Comparison of ENCODE assay signal across 8 cellular contexts in the genomic region with DNA sequence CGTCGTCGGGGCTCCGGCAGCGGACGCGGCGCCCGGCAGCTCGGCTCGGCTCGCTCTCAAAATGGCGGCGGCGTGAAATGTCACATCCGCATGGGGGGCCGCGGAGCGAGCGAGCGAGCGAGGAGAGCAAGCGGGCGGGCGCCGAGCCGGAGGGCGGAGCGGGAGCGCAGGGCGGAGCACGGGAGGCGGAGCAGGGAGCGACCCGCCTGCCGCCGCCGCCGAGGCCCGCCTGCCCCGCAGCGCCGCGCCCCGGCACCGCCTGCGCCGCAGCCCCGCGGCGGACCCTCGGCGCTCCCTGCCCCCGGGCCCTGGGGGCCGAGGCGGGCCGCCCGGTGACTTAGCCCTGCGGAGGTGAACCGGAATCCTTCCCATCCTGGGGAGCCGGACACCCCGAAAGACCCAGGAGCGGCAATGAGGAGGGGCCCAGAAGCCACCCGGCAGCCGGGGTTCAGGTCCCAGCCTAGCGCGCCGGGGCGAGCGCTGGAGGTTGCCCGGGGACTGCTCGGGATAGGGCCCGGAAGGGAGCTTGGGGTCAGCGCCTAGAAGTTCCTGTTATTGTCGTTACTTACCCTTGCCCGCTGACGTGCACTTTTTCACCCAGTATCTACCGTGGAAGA. TPM values are rescaled to one million over a fixed set of nuclear protein-coding genes. Genes with fewer than 3 reads are reported as not detected.
DNase-seq lines count a peak whose midpoint lies in the region; ATAC-seq lines count a peak whose summit lies in the region.

A gene (minus strand): TSS at position 82 of the 617 bp plus-strand sequence. CDS start 621 bp downstream, outside the sequence.

- under 1% methylated on average over 78 of the region's 78 CpGs for WGBS in right cardiac atrium
- 0 to 1% methylated on average over 65 to 78 of the region's 78 CpGs for WGBS in aorta, 2 donors

- no peaks in the 10 kb centered on the region for H3K36me3 ChIP-seq in aorta (ENCODE audit: control insufficient read depth in 1 of 2, insufficient read depth in 2 of 2, low read length in 1 of 2)

- DNase-seq in NCI-H146 (lab: John Stamatoyannopoulos, UW) = peak; percentile 92
- DNase-seq in T-helper 2 cell = peak; percentile 84 to 96 (median 87)
- peak in 56 of 58 donors; percentile 14 to 91 (median 74) for DNase-seq in anterior cingulate cortex (lab: John Stamatoyannopoulos, UW)
- DNase-seq in right cardiac atrium = peak; percentile 95 to 98 (median 98)
- peak; percentile 52 for DNase-seq in renal cortical epithelial cell (ENCODE audit: low read depth)
- peak; percentile 96 to 98 for DNase-seq in aorta

- H3K9me3 ChIP-seq in right cardiac atrium (ENCODE audit: control insufficient read depth, low read length) (no peaks in the 10 kb centered on the region), aorta (ENCODE audit: control insufficient read depth, low read length) (no peaks in the 10 kb centered on the region)

- intact Hi-C loops in right cardiac atrium (cut with DNase I) (loop anchor here in 1 of 4 donors (5.0 kb wide), 1 partner anchor 128 kb away; a partner anchor contains a TSS), aorta (cut with DNase I) (no loop called here)

- H3K4me1 ChIP-seq in right cardiac atrium (ENCODE audit: control insufficient read depth, insufficient read depth, low read length) (peaks cover 22% of the 10 kb centered on the region), aorta (ENCODE audit: control insufficient read depth in 1 of 2, insufficient read depth in 2 of 2, low read length in 2 of 2) (peaks cover 0 to 4% of the 10 kb centered on the region in 2 donors)

- ATAC-seq in GM18498 (IDR thresholded peaks at IDR 0.05; ENCODE audit: unreplicated experiment) (peak; percentile 84), HG02884 (IDR thresholded peaks at IDR 0.05; ENCODE audit: unreplicated experiment) (peak; percentile 74), right cardiac atrium (peak; percentile 95 to 97), aorta (ENCODE audit: low FRiP score) (peak; percentile 95)

- peak within 1 kb of the TSS; percentile 92 for H3K4me3 ChIP-seq in right cardiac atrium (ENCODE audit: low read length)
- H3K4me3 ChIP-seq in aorta (ENCODE audit: low read length in 2 of 2) = peak within 1 kb of the TSS; percentile 94 to 100

- H3K27ac ChIP-seq in right cardiac atrium (ENCODE audit: low read length) (peak within 1 kb of the TSS; percentile 87), aorta (ENCODE audit: low read depth in 1 of 2, low read length in 2 of 2) (peak within 1 kb of the TSS; percentile 53 to 100)

- H3K27me3 ChIP-seq in right cardiac atrium (ENCODE audit: control insufficient read depth, insufficient read depth) (no peaks in the 10 kb centered on the region), aorta (ENCODE audit: control insufficient read depth in 1 of 2, insufficient read depth in 2 of 2, low read length in 1 of 2) (no peaks in the 10 kb centered on the region)

RNA-seq across cellular contexts. Expression of the gene that starts here (rescaled TPM):
- total RNA-seq in right cardiac atrium (10 to 100 TPM; 67.1 to 83.3 (median 71.2) TPM), renal cortical epithelial cell (34.6 and 70.4 TPM in 2 replicates), aorta (100 to 1,000 TPM in 1 of 2 donors, 10 to 100 TPM in 1; 93.2 to 110 TPM)
- polyA plus RNA-seq in right cardiac atrium (25.1 TPM), aorta (10 to 100 TPM; 18.0 to 51.5 TPM)

Comparison
In these comparisons a context has a peak if more than half of its experiments do, and no peak if none do; other contexts are left out.
1. Peak in every context shown above with its lines: DNase-seq, ATAC-seq, H3K4me3 ChIP-seq and H3K27ac ChIP-seq.